In genomic region chr4:2255501-2256155, GRCh38 we compare ENCODE assay signal across 13 cellular contexts. TPM values are rescaled to one million over a fixed set of nuclear protein-coding genes. Genes with fewer than 3 reads are reported as not detected.
A peak's percentile ranks its signal among the peaks of the same experiment; 100 is the strongest.
DNase-seq lines count a peak whose midpoint lies in the region; ATAC-seq, FAIRE-seq and TF ChIP-seq lines count a peak whose summit lies in the region.
"Had no signal": no experiment of that assay in that cellular context is flagged by ENCODE, and none has a peak within 500 bp of the region (broad histone marks: within the 10 kb centered on the region; RNA-seq: fewer than 3 reads in every experiment).

No MANE protein-coding gene starts in this region.

- DNase-seq in D721Med (ENCODE audit: insufficient read length, low spot score) (peak; percentile 1), Right ventricle myocardium inferior (ENCODE audit: missing footprints) (peak; percentile 59), putamen (ENCODE audit: low spot score) (peak; percentile 66), NCI-H2227 (lab: John Stamatoyannopoulos, UW; ENCODE audit: unreplicated experiment) (no peak), dedifferentiated amniotic fluid mesenchymal stem cell (ENCODE audit: extremely low spot score) (no peak), NCI-H2196 treated with DMSO at 0.1 percent for 48 hours (lab: John Stamatoyannopoulos, UW; ENCODE audit: unreplicated experiment) (no peak), NK-92 (lab: John Stamatoyannopoulos, UW; ENCODE audit: unreplicated experiment) (no peak)
- DNase-seq in activated T-helper 2 cell treated with anti-CD3 and anti-CD28 coated beads, Interferon-gamma antibody, Interleukin-2, Interleukin-4, amounts not matched to agents 10 μg/mL and 5 μg/mL and 100 μg/mL, durations not matched to agents 14 hours and 24 hours and 36 hours (ENCODE audit: low spot score): peak; percentile 7
- DNase-seq: retina, SIG-M5 had no signal

- TF ChIP-seq CTCF in D721Med (IDR thresholded peaks at IDR 0.05; ENCODE audit: insufficient read depth, missing control alignments): no peak

- intact Hi-C loops in activated T-helper 2 cell treated with anti-CD3 and anti-CD28 coated beads, Interferon-gamma antibody, Interleukin-2, Interleukin-4, amounts not matched to agents 10 μg/mL and 5 μg/mL and 100 μg/mL, durations not matched to agents 14 hours and 24 hours and 36 hours (cut with micrococcal nuclease): no loop called here
- intact Hi-C loops in Right ventricle myocardium inferior (cut with DNase I): loop anchor here (2.0 kb wide), 1 partner anchor 13 kb away; the partner anchor contains the start of genes HAUS3 and POLN

- no peaks in the 10 kb centered on the region for H3K27me3 Mint-ChIP-seq in activated T-helper 2 cell treated with anti-CD3 and anti-CD28 coated beads, Interferon-gamma antibody, Interleukin-2, Interleukin-4, amounts not matched to agents 10 μg/mL and 5 μg/mL and 100 μg/mL, durations not matched to agents 14 hours and 24 hours and 36 hours (ENCODE audit: low read depth)
- H3K27me3 Mint-ChIP-seq: CD8-positive, alpha-beta memory T cell had no signal

- H3K36me3 Mint-ChIP-seq in activated T-helper 2 cell treated with anti-CD3 and anti-CD28 coated beads, Interferon-gamma antibody, Interleukin-2, Interleukin-4, amounts not matched to agents 10 μg/mL and 5 μg/mL and 100 μg/mL, durations not matched to agents 14 hours and 24 hours and 36 hours (ENCODE audit: low read depth): no peaks in the 10 kb centered on the region

- no peaks in the 10 kb centered on the region for H3K9me3 Mint-ChIP-seq in activated T-helper 2 cell treated with anti-CD3 and anti-CD28 coated beads, Interferon-gamma antibody, Interleukin-2, Interleukin-4, amounts not matched to agents 10 μg/mL and 5 μg/mL and 100 μg/mL, durations not matched to agents 14 hours and 24 hours and 36 hours
- H3K9me3 Mint-ChIP-seq: activated T-helper 1 cell treated with anti-CD3 and anti-CD28 coated beads, Interleukin-12 subunit alpha, Interleukin-12 subunit beta, Interleukin-2, Interleukin-4 antibody, amounts not matched to agents 30 ng/mL and 10 ng/mL and 1 ng/mL, durations not matched to agents 14 hours and 24 hours and 36 hours; CD8-positive, alpha-beta memory T cell had no signal

- FAIRE-seq in D721Med (lab: Jason Lieb, UNC): no peak
- FAIRE-seq: frontal cortex had no signal

- no peaks in the 10 kb centered on the region for H3K4me1 Mint-ChIP-seq in activated T-helper 2 cell treated with anti-CD3 and anti-CD28 coated beads, Interferon-gamma antibody, Interleukin-2, Interleukin-4, amounts not matched to agents 10 μg/mL and 5 μg/mL and 100 μg/mL, durations not matched to agents 14 hours and 24 hours and 36 hours (ENCODE audit: low read depth)

- no peak overlapping the region for H3K27ac Mint-ChIP-seq in activated T-helper 2 cell treated with anti-CD3 and anti-CD28 coated beads, Interferon-gamma antibody, Interleukin-2, Interleukin-4, amounts not matched to agents 10 μg/mL and 5 μg/mL and 100 μg/mL, durations not matched to agents 14 hours and 24 hours and 36 hours
- H3K27ac Mint-ChIP-seq: activated T-helper 1 cell treated with anti-CD3 and anti-CD28 coated beads, Interleukin-12 subunit alpha, Interleukin-12 subunit beta, Interleukin-2, Interleukin-4 antibody, amounts not matched to agents 30 ng/mL and 10 ng/mL and 1 ng/mL, durations not matched to agents 14 hours and 24 hours and 36 hours had no signal

- peak; percentile 27 for ATAC-seq in Right ventricle myocardium inferior

- H3K4me3 Mint-ChIP-seq in activated T-helper 2 cell treated with anti-CD3 and anti-CD28 coated beads, Interferon-gamma antibody, Interleukin-2, Interleukin-4, amounts not matched to agents 10 μg/mL and 5 μg/mL and 100 μg/mL, durations not matched to agents 14 hours and 24 hours and 36 hours (ENCODE audit: low read depth): no peak overlapping the region
- H3K4me3 Mint-ChIP-seq: activated T-helper 1 cell treated with anti-CD3 and anti-CD28 coated beads, Interleukin-12 subunit alpha, Interleukin-12 subunit beta, Interleukin-2, Interleukin-4 antibody, amounts not matched to agents 30 ng/mL and 10 ng/mL and 1 ng/mL, durations not matched to agents 14 hours and 24 hours and 36 hours had no signal

RNA-seq across cellular contexts. Expression of gene MXD4, which starts 6.3 kb away (rescaled TPM):
- 7.9 and 8.9 TPM in 2 replicates for total RNA-seq in activated T-helper 2 cell treated with anti-CD3 and anti-CD28 coated beads, Interferon-gamma antibody, Interleukin-2, Interleukin-4, amounts not matched to agents 10 μg/mL and 5 μg/mL and 100 μg/mL, durations not matched to agents 14 hours and 24 hours and 36 hours
- total RNA-seq in Right ventricle myocardium inferior: 36.0 TPM

RNA-seq across cellular contexts. Expression of gene HAUS3, which starts 13.7 kb away (rescaled TPM):
- total RNA-seq in activated T-helper 2 cell treated with anti-CD3 and anti-CD28 coated beads, Interferon-gamma antibody, Interleukin-2, Interleukin-4, amounts not matched to agents 10 μg/mL and 5 μg/mL and 100 μg/mL, durations not matched to agents 14 hours and 24 hours and 36 hours: 17.1 and 18.6 TPM in 2 replicates
- total RNA-seq in Right ventricle myocardium inferior: 7.7 TPM

RNA-seq across cellular contexts. Expression of gene POLN, which starts 13.7 kb away (rescaled TPM):
- 1.3 and 1.4 TPM in 2 replicates for total RNA-seq in activated T-helper 2 cell treated with anti-CD3 and anti-CD28 coated beads, Interferon-gamma antibody, Interleukin-2, Interleukin-4, amounts not matched to agents 10 μg/mL and 5 μg/mL and 100 μg/mL, durations not matched to agents 14 hours and 24 hours and 36 hours
- total RNA-seq in Right ventricle myocardium inferior: 2.0 TPM

Comparison
In these comparisons a context has a peak if more than half of its experiments do, and no peak if none do; other contexts are left out.
1. DNase-seq: peak in D721Med (single experiment), activated T-helper 2 cell treated with anti-CD3 and anti-CD28 coated beads, Interferon-gamma antibody, Interleukin-2, Interleukin-4, amounts not matched to agents 10 μg/mL and 5 μg/mL and 100 μg/mL, durations not matched to agents 14 hours and 24 hours and 36 hours (single experiment), Right ventricle myocardium inferior (single experiment) and putamen (single experiment); none in NCI-H2227 (single experiment), dedifferentiated amniotic fluid mesenchymal stem cell (single experiment), NCI-H2196 treated with DMSO at 0.1 percent for 48 hours (single experiment) and NK-92 (single experiment).